10 cellular contexts compared by ENCODE assay signal in the genomic region with DNA sequence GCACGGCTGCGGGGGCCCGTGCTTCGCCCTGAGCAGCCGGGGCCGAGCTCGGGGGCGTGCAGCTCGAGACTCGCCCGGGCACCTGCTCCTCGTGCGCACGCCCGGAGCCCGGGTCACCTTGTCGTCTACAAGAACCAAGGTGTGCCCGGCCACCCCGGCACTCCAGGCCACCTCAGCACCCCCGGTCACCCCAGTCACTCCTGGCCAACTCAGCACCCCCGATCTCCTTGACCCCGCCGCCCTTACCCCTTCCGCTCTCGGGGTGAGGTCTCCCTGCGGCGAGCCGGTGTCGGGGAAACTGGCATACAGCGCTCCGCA. TPM values are rescaled to one million over a fixed set of nuclear protein-coding genes. Genes with fewer than 3 reads are reported as not detected.
A peak's percentile ranks its signal among the peaks of the same experiment; 100 is the strongest.
DNase-seq lines count a peak whose midpoint lies in the region; ATAC-seq and TF ChIP-seq lines count a peak whose summit lies in the region.
"Had no signal": no experiment of that assay in that cellular context is flagged by ENCODE, and none has a peak within 500 bp of the region (broad histone marks: within the 10 kb centered on the region; RNA-seq: fewer than 3 reads in every experiment).

No MANE protein-coding gene starts in this region.

- H3K4me1 ChIP-seq in right lobe of liver: peaks cover 0 to 23% (median 6%) of the 10 kb centered on the region in 4 donors
- peaks cover 0 to 4% of the 10 kb centered on the region in 2 donors for H3K4me1 ChIP-seq in adrenal gland (replicated peaks in 1 of 2)

- no peak overlapping the region for H3K27ac Mint-ChIP-seq in activated naive CD4-positive, alpha-beta T cell treated with anti-CD3 and anti-CD28 coated beads, Interleukin-2, amount 10 ng/mL, durations not matched to agents 7 days and 5 days
- peak overlapping the region; percentile 87 for H3K27ac Mint-ChIP-seq in type B pancreatic cell

- H3K36me3 ChIP-seq in right lobe of liver (no peaks in the 10 kb centered on the region), adrenal gland (replicated peaks in 1 of 2) (no peaks in the 10 kb centered on the region)

- H3K9me3 ChIP-seq in right lobe of liver: no peaks in the 10 kb centered on the region
- no peaks in the 10 kb centered on the region for H3K9me3 ChIP-seq in adrenal gland (replicated peaks in 1 of 3)

- H3K9me3 Mint-ChIP-seq in activated naive CD4-positive, alpha-beta T cell treated with anti-CD3 and anti-CD28 coated beads, Interleukin-2, amount 10 ng/mL, durations not matched to agents 7 days and 5 days: no peaks in the 10 kb centered on the region
- no peaks in the 10 kb centered on the region for H3K9me3 Mint-ChIP-seq in type B pancreatic cell

- peaks cover 81% of the 10 kb centered on the region for H3K27me3 Mint-ChIP-seq in activated naive CD4-positive, alpha-beta T cell treated with anti-CD3 and anti-CD28 coated beads, Interleukin-2, amount 10 ng/mL, durations not matched to agents 7 days and 5 days
- H3K27me3 Mint-ChIP-seq in type B pancreatic cell: peaks cover 52% of the 10 kb centered on the region

- DNase-seq in activated naive CD4-positive, alpha-beta T cell treated with anti-CD3 and anti-CD28 coated beads, Interleukin-2, amount 10 ng/mL, durations not matched to agents 7 days and 5 days: no peak
- DNase-seq in activated naive CD4-positive, alpha-beta T cell treated with Interleukin-2 at 50 U/mL for 16 hours: no peak
- no peak for DNase-seq in cardiac fibroblast (ENCODE audit: low read depth in 2 of 2)
- DNase-seq in right lobe of liver: peak in 1 of 3 donors; percentile 57
- DNase-seq in type B pancreatic cell (ENCODE audit: extremely low spot score, unreplicated experiment): no peak
- DNase-seq in adrenal gland: no peak
- DNase-seq in germinal center (ENCODE audit: low spot score): no peak
- DNase-seq: activated CD4-positive, alpha-beta T cell treated with anti-CD3 and anti-CD28 coated beads, Interleukin-2, amount 50 U/mL, for 4 hours had no signal

- intact Hi-C loops in right lobe of liver (cut with DNase I) (loop anchor here in 1 of 2 donors (5.0 kb wide), 1 partner anchor 431 kb away; no protein-coding TSS in a partner anchor), adrenal gland (cut with DNase I) (loop anchor here (5.0 to 10.0 kb wide), 2 partner anchors 431 to 1173 kb away; no protein-coding TSS in a partner anchor)

- no peak for TF ChIP-seq POLR2A in right lobe of liver (IDR thresholded peaks at IDR 0.05)
- TF ChIP-seq POLR2A in adrenal gland (IDR thresholded peaks at IDR 0.05): no peak

- ATAC-seq in right lobe of liver (peak in 2 of 4 donors; percentile 1 to 3), GM18498 (IDR thresholded peaks at IDR 0.05; ENCODE audit: unreplicated experiment) (no peak)

- H3K27me3 ChIP-seq in right lobe of liver: no peaks in the 10 kb centered on the region
- peaks cover 47% of the 10 kb centered on the region for H3K27me3 ChIP-seq in adrenal gland

- TF ChIP-seq CTCF in cardiac fibroblast (IDR thresholded peaks at IDR 0.05; ENCODE audit: low read depth, low read length): no peak
- TF ChIP-seq CTCF in right lobe of liver (IDR thresholded peaks at IDR 0.05): no peak
- TF ChIP-seq CTCF in type B pancreatic cell (conservative IDR thresholded peaks at IDR 0.05): no peak
- no peak for TF ChIP-seq CTCF in adrenal gland (IDR thresholded peaks at IDR 0.05)

- no peaks in the 10 kb centered on the region for H3K36me3 Mint-ChIP-seq in activated naive CD4-positive, alpha-beta T cell treated with anti-CD3 and anti-CD28 coated beads, Interleukin-2, amount 10 ng/mL, durations not matched to agents 7 days and 5 days
- peaks cover 4% of the 10 kb centered on the region for H3K36me3 Mint-ChIP-seq in type B pancreatic cell

- peak overlapping the region; percentile 53 for H3K4me3 Mint-ChIP-seq in activated naive CD4-positive, alpha-beta T cell treated with anti-CD3 and anti-CD28 coated beads, Interleukin-2, amount 10 ng/mL, durations not matched to agents 7 days and 5 days
- peak overlapping the region; percentile 89 for H3K4me3 Mint-ChIP-seq in type B pancreatic cell

- CTCF ChIA-PET in activated naive CD4-positive, alpha-beta T cell treated with anti-CD3 and anti-CD28 coated beads, Interleukin-2, amount 10 ng/mL, durations not matched to agents 7 days and 5 days (lab: Charles Lee): interaction anchor here (2.5 to 11.2 kb wide), 2 partner anchors 424 to 1165 kb away, joined by 10 to 84 read pairs; no protein-coding TSS in a partner anchor

- H3K27ac ChIP-seq in right lobe of liver: peak overlapping the region; percentile 24 to 49 (median 33)
- H3K27ac ChIP-seq in adrenal gland: no peak overlapping the region

- H3K4me1 Mint-ChIP-seq in activated naive CD4-positive, alpha-beta T cell treated with anti-CD3 and anti-CD28 coated beads, Interleukin-2, amount 10 ng/mL, durations not matched to agents 7 days and 5 days: peaks cover 47% of the 10 kb centered on the region
- H3K4me1 Mint-ChIP-seq in type B pancreatic cell (ENCODE audit: unreplicated experiment): peaks cover 23% of the 10 kb centered on the region

- 10% methylated on average over 12 of the region's 31 CpGs for WGBS in right lobe of liver (ENCODE audit: insufficient coverage, low coverage, low lambda C conversion rate, missing lambda C conversion rate)
- WGBS in adrenal gland, 4 donors: 2 to 5% (median 3%) methylated on average over 9 to 31 of the region's 31 CpGs

- peak overlapping the region; percentile 11 to 58 for H3K4me3 ChIP-seq in cardiac fibroblast (replicated peaks in 1 of 2; ENCODE audit: low read depth in 2 of 2, low read length in 2 of 2)
- H3K4me3 ChIP-seq in right lobe of liver: peak overlapping the region; percentile 46 to 59 (median 56)
- H3K4me3 ChIP-seq in adrenal gland: peak overlapping the region in 1 of 4 donors; percentile 53

RNA-seq across cellular contexts. Expression of gene IGFBP3, which starts 0.3 kb away (rescaled TPM):
- total RNA-seq in right lobe of liver (100 to 1,000 TPM in 5 of 6 experiments, 10 to 100 TPM in 1; 85.9 to 321 (median 183) TPM), type B pancreatic cell (ENCODE audit: low replicate concordance) (336 and 1,244 TPM in 2 replicates), adrenal gland (10 to 100 TPM in 6 of 8 donors, 1 to 10 TPM in 2; 5.5 to 32.5 (median 17.6) TPM)
- 10 to 100 TPM in 2 of 3 donors, 1 to 10 TPM in 1; 5.4 to 53.1 (median 16.2) TPM for polyA plus RNA-seq in adrenal gland

RNA-seq across cellular contexts. Expression of gene IGFBP1, which starts 33.1 kb away (rescaled TPM):
- total RNA-seq in right lobe of liver (100 to 1,000 TPM in 5 of 6 experiments, 1 to 10 TPM in 1; 7.7 to 566 (median 283) TPM), type B pancreatic cell (ENCODE audit: low replicate concordance) (0.75 and 3.1 TPM in 2 replicates), adrenal gland (under 1 TPM in 4 of 8 donors, not detected in 4; 0.15 to 0.36 (median 0.27) TPM)
- polyA plus RNA-seq in adrenal gland: under 1 TPM in 1 of 3 donors, not detected in 2; 0.24 TPM
- total RNA-seq: subcutaneous adipose tissue had no signal

RNA-seq across cellular contexts. Expression of gene CCDC201, which starts 48.5 kb away (rescaled TPM):
- total RNA-seq in right lobe of liver (under 1 TPM in 1 of 6 experiments, not detected in 5; 0.07 TPM), type B pancreatic cell (ENCODE audit: low replicate concordance) (not detected in 2 replicates), adrenal gland (not detected)
- polyA plus RNA-seq in adrenal gland: not detected
- total RNA-seq: subcutaneous adipose tissue had no signal

Comparison
In these comparisons a context has a peak if more than half of its experiments do, and no peak if none do; other contexts are left out.
1. H3K27ac ChIP-seq: peak in right lobe of liver (3 of 3); none in adrenal gland (0 of 5).